19 cellular contexts compared by ENCODE assay signal in the genomic region with DNA sequence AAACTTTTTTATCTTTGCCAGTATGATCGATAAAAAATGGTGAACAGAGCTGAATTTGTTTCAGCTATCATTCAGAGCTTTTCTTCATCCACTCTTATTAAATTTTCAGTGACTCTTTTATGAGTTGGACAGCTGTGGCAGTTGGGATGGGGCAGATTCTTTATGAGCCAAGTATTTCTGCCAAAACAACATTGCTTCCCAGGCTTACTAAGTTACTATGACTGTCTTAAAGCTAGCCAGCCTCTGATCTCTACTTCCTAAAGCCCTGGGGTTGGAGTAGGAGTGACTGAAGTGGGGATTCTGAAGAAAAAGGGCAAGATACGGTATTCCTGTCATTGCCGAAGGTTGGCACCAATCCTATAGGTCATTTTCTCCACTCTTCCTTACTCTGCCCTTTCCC. TPM values are rescaled to one million over a fixed set of nuclear protein-coding genes. Genes with fewer than 3 reads are reported as not detected.
A peak's percentile ranks its signal among the peaks of the same experiment; 100 is the strongest.
DNase-seq lines count a peak whose midpoint lies in the region; TF ChIP-seq lines count a peak whose summit lies in the region.
"Had no signal": no experiment of that assay in that cellular context is flagged by ENCODE, and none has a peak within 500 bp of the region (broad histone marks: within the 10 kb centered on the region; RNA-seq: fewer than 3 reads in every experiment).

No MANE protein-coding gene starts in this region.

- TF ChIP-seq CTCF in fibroblast of villous mesenchyme (IDR thresholded peaks at IDR 0.05; ENCODE audit: insufficient read depth, low read depth, low read length) (no peak), stomach (IDR thresholded peaks at IDR 0.05) (no peak)

- peak overlapping the region; percentile 75 for H3K9ac ChIP-seq in adipocyte (ENCODE audit: low read length)
- H3K9ac ChIP-seq: BLaER1 had no signal

- no peaks in the 10 kb centered on the region for H3K9me3 ChIP-seq in adipocyte (ENCODE audit: control insufficient read depth, low read length)
- H3K9me3 ChIP-seq in stomach, result no peaks in the 10 kb centered on the region
- H3K9me3 ChIP-seq: BLaER1, SJSA1 had no signal

- intact Hi-C loops in stomach (cut with DNase I; ENCODE audit: low total_unique reads), result no loop called here

- H3K27ac ChIP-seq in stomach, result peak overlapping the region in 4 of 5 donors; percentile 7 to 53 (median 26)
- H3K27ac ChIP-seq: BLaER1, SJSA1 had no signal

- H3K4me1 ChIP-seq in adipocyte (ENCODE audit: control insufficient read depth, insufficient read depth, low read length) (peaks cover 40% of the 10 kb centered on the region), stomach (peaks cover 11 to 47% (median 33%) of the 10 kb centered on the region in 4 donors)
- H3K4me1 ChIP-seq: BLaER1 had no signal

- H3K27me3 ChIP-seq in adipocyte (replicated peaks; ENCODE audit: control insufficient read depth, insufficient read depth, low read length) (no peaks in the 10 kb centered on the region), stomach (no peaks in the 10 kb centered on the region)
- H3K27me3 ChIP-seq: BLaER1, SJSA1 had no signal

- H3K4me3 ChIP-seq in adipocyte (ENCODE audit: low read length) (peak overlapping the region; percentile 40), fibroblast of villous mesenchyme (ENCODE audit: low read depth, low read length) (no peak overlapping the region), stomach (no peak overlapping the region)
- H3K4me3 ChIP-seq: BLaER1, SJSA1 had no signal

- 76 to 90% (median 83%) methylated on average over 3 of the region's 3 CpGs for WGBS in stomach, 5 donors

- TF ChIP-seq EP300 in stomach (IDR thresholded peaks at IDR 0.05), result no peak

- peak; percentile 37 for DNase-seq in GM03348 (ENCODE audit: low spot score)
- DNase-seq in adipocyte (ENCODE audit: low read depth), result peak; percentile 61
- DNase-seq in fibroblast of villous mesenchyme (ENCODE audit: low read depth), result peak; percentile 71
- DNase-seq in stomach, result no peak
- no peak for DNase-seq in DMS79 treated with DMSO at 0.1 percent for 48 hours (lab: John Stamatoyannopoulos, UW)
- DNase-seq in globus pallidus (ENCODE audit: low spot score), result no peak
- DNase-seq in stimulated activated CD4-positive, alpha-beta T cell treated with anti-CD3 and anti-CD28 coated beads, Interleukin-2, amount 100 ng/mL, for 48 hours, result no peak
- no peak for DNase-seq in activated CD8-positive, alpha-beta memory T cell treated with anti-CD3 and anti-CD28 coated beads, Interleukin-2, amount 50 U/mL, for 4 hours
- DNase-seq: activated B cell treated with CpG ODN at 0.5 μM for 24 hours; activated CD4-positive, alpha-beta memory T cell treated with anti-CD3 and anti-CD28 coated beads, Interleukin-2, amount 10 ng/mL, durations not matched to agents 7 days and 5 days; activated naive CD4-positive, alpha-beta T cell; activated T-cell treated with anti-CD3 and anti-CD28 coated beads, Interleukin-2, amount 50 U/mL, for 1 hour; cortex of kidney; left colon; NCI-H1417 treated with DMSO at 0.1 percent for 48 hours; NCI-H2171 had no signal

- no peak for TF ChIP-seq POLR2A in stomach (IDR thresholded peaks at IDR 0.05)

- peaks cover 37% of the 10 kb centered on the region for H3K36me3 ChIP-seq in adipocyte (ENCODE audit: control insufficient read depth, insufficient read depth, low read length, severe bottlenecking)
- H3K36me3 ChIP-seq in stomach, result peaks cover 5 to 76% (median 64%) of the 10 kb centered on the region in 4 donors

RNA-seq across cellular contexts. Expression of a gene that starts 12.6 kb away (rescaled TPM):
- total RNA-seq in fibroblast of villous mesenchyme (39.3 and 53.5 TPM in 2 replicates), stomach (10 to 100 TPM in 4 of 5 donors, 1 to 10 TPM in 1; 8.8 to 53.4 (median 19.2) TPM)
- 10 to 100 TPM; 28.9 to 33.9 (median 32.3) TPM for polyA plus RNA-seq in stomach

RNA-seq across cellular contexts. Expression of a gene that starts 26.6 kb away (rescaled TPM):
- total RNA-seq in fibroblast of villous mesenchyme (0.86 and 2.3 TPM in 2 replicates), stomach (1 to 10 TPM in 3 of 5 donors, not detected in 2; 3.0 to 7.1 (median 5.5) TPM)
- under 1 TPM; 0.28 to 0.56 (median 0.31) TPM for polyA plus RNA-seq in stomach
- total RNA-seq: activated B cell treated with CpG ODN at 0.5 μM for 24 hours had no signal

RNA-seq across cellular contexts. Expression of a gene that starts 36.5 kb away (rescaled TPM):
- total RNA-seq in fibroblast of villous mesenchyme (13.5 and 16.4 TPM in 2 replicates), stomach (1 to 10 TPM in 1 of 5 donors, under 1 TPM in 1, not detected in 3; 0.87 to 1.5 TPM)
- polyA plus RNA-seq in stomach, result 10 to 100 TPM in 1 of 3 donors, 1 to 10 TPM in 1, under 1 TPM in 1; 0.73 to 12.5 (median 1.7) TPM
- total RNA-seq: activated B cell treated with CpG ODN at 0.5 μM for 24 hours; activated CD4-positive, alpha-beta memory T cell treated with anti-CD3 and anti-CD28 coated beads, Interleukin-2, amount 10 ng/mL, durations not matched to agents 7 days and 5 days; left colon; OCI-LY7 had no signal

Comparison
In these comparisons a context has a peak if more than half of its experiments do, and no peak if none do; other contexts are left out.
1. DNase-seq: peak in GM03348 (single experiment), adipocyte (single experiment) and fibroblast of villous mesenchyme (single experiment); none in stomach (single experiment), DMS79 treated with DMSO at 0.1 percent for 48 hours (single experiment), globus pallidus (single experiment), stimulated activated CD4-positive, alpha-beta T cell treated with anti-CD3 and anti-CD28 coated beads, Interleukin-2, amount 100 ng/mL, for 48 hours (0 of 2) and activated CD8-positive, alpha-beta memory T cell treated with anti-CD3 and anti-CD28 coated beads, Interleukin-2, amount 50 U/mL, for 4 hours (single experiment).